6 cellular contexts compared by ENCODE assay signal in the genomic region with DNA sequence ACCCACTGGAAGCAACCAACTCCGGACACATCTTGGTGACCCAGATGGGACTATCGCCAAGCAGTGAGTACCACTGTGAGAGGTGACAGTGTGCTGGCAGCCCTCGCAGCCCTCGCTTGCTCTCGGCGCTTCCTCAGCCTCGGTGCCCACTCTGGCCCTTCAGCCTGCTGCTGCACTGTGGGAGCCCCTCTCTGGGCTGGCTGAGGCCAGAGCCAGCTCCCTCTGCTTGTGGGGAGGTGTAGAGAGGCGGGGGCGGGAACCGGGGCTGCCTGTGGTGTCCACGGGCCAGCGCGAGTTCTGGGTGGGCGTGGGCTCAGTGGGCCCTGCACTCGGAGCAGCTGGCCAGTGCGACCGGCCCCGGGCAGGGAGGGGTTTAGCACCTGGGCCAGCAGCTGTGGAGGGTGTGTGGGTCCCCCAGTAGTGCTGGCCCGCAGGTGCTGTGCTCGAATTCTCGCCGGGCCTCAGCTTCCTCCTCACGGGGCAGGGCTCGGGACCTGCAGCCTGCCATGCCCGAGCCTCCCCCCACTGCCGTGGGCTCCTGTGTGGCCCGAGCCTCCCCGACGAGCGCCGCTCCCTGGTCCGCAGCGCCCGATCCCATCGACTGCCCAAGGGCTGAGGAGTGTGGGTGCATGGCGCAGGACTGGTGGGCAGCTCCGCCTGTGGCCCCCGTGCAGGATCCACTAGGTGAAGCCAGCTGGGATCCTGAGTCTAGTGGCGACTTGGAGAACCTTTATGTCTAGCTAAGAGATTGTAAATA.
"Had no signal": no experiment of that assay in that cellular context is flagged by ENCODE, and none has a peak within 500 bp of the region (broad histone marks: within the 10 kb centered on the region; RNA-seq: fewer than 3 reads in every experiment).

No MANE protein-coding gene starts in this region.

- ATAC-seq: GM23338, HepG2 had no signal

- H3K4me3 ChIP-seq: GM23338 had no signal

- H3K27ac ChIP-seq: HL-60 had no signal

- DNase-seq: H9, HCEC 1CT, KBM-7 had no signal
